In the genomic region with DNA sequence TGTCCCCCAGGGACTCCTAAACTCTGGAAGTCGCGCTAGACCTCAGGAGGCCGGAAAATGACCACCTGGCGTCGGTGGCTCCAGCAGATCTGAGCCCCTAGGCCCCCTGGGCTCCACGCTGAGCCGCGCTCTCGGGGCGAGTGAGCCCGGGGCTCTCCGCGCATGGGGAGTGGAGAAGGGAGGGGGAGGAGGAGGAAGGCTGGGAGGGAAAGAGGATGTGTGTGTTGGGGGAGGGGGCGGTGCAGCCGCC, we compare ENCODE assay signal across 8 cellular contexts. TPM values are rescaled to one million over a fixed set of nuclear protein-coding genes. Genes with fewer than 3 reads are reported as not detected.
A peak's percentile ranks its signal among the peaks of the same experiment; 100 is the strongest.
DNase-seq lines count a peak whose midpoint lies in the region; ATAC-seq and TF ChIP-seq lines count a peak whose summit lies in the region.

No MANE protein-coding gene starts in this region.

- no peak overlapping the region; the same call in 1 of the 2 replicates for H3K9ac ChIP-seq in SK-N-SH

- POLR2A ChIA-PET in AG04449 (lab: Yijun Ruan, JAX): interaction anchor here (0.6 to 7.0 kb wide), 6 partner anchors 11 to 339 kb away, joined by 3 to 76 read pairs (median 7); partner anchors contain the start of genes DLX2 and SLC25A12
- POLR2A ChIA-PET in SK-N-SH (lab: Yijun Ruan, JAX): no interaction called here

- H4K20me1 ChIP-seq in SK-N-SH (ENCODE audit: insufficient read depth): no peaks in the 10 kb centered on the region

- TF ChIP-seq RAD21 in SK-N-SH (IDR thresholded peaks at IDR 0.05; ENCODE audit: low read length): no peak

- H3K36me3 ChIP-seq in SK-N-SH (replicated peaks in 1 of 2; ENCODE audit: control insufficient read depth in 1 of 2, insufficient read depth in 2 of 2, low read length in 1 of 2) (no peaks in the 10 kb centered on the region), iPS DF 6.9 (ENCODE audit: control insufficient read depth, insufficient read depth, low read length) (no peaks in the 10 kb centered on the region)

- peak overlapping the region; percentile 89; the same call in 1 of the 2 replicates for H2AFZ ChIP-seq in SK-N-SH (ENCODE audit: low read depth)

- H3K27ac ChIP-seq in SK-N-SH (ENCODE audit: low read depth in 2 of 2, low read length in 1 of 2) (no peak overlapping the region), iPS DF 6.9 (ENCODE audit: low read length) (no peak overlapping the region), substantia nigra (ENCODE audit: low read depth, low read length, poor library complexity, severe bottlenecking) (no peak overlapping the region)

- H3K79me2 ChIP-seq in SK-N-SH (ENCODE audit: insufficient read depth): no peaks in the 10 kb centered on the region

- H3K4me3 ChIP-seq in AG04449 (ENCODE audit: low read depth, low read length) (peak overlapping the region; percentile 68), SK-N-SH (ENCODE audit: low read depth in 2 of 2, low read length in 1 of 2) (peak overlapping the region; percentile 48 to 65), iPS DF 6.9 (ENCODE audit: low read length) (peak overlapping the region; percentile 35; the same call in 1 of the 2 replicates)

- CTCF ChIA-PET in AG04449 (lab: Yijun Ruan, JAX) (interaction anchor here (1.6 kb wide), 1 partner anchor 11 kb away, joined by 3 read pairs; no protein-coding TSS in a partner anchor), SK-N-SH (lab: Yijun Ruan, JAX) (interaction anchor here (1.7 kb wide), 1 partner anchor 15 kb away, joined by 5 read pairs; no protein-coding TSS in a partner anchor)

- H3K9me2 ChIP-seq in SK-N-SH: no peaks in the 10 kb centered on the region

- no peak for TF ChIP-seq EP300 in SK-N-SH (IDR thresholded peaks at IDR 0.05; ENCODE audit: borderline replicate concordance in 1 of 2, low read depth in 1 of 2, low read length in 1 of 2)

- no peaks in the 10 kb centered on the region for H3F3A ChIP-seq in SK-N-SH (replicated peaks; ENCODE audit: insufficient read depth)

- WGBS in SK-N-SH (ENCODE audit: low lambda C conversion rate): 5% methylated on average over 13 of the region's 15 CpGs
- no CpG with 5 or more reads among the region's 15 CpGs for WGBS in iPS DF 6.9 (ENCODE audit: insufficient coverage, insufficient read length)

- H3K4me2 ChIP-seq in SK-N-SH: peak overlapping the region; percentile 97

- ATAC-seq in GM21528 (IDR thresholded peaks at IDR 0.05; ENCODE audit: low FRiP score, unreplicated experiment): peak; percentile 24

- DNase-seq in AG04449 (ENCODE audit: low read depth, low spot score): no peak
- no peak for DNase-seq in SK-N-SH
- DNase-seq in iPS DF 6.9 (ENCODE audit: low read depth, low spot score): no peak
- DNase-seq in NCI-H1417 treated with DMSO at 0.1 percent for 48 hours (lab: John Stamatoyannopoulos, UW): no peak
- no peak for DNase-seq in NCI-H2171 treated with DMSO at 0.1 percent for 48 hours (lab: John Stamatoyannopoulos, UW)
- DNase-seq in mucosa of gallbladder (ENCODE audit: low spot score): no peak
- DNase-seq in substantia nigra (lab: John Stamatoyannopoulos, UW): no peak

- H3K9me3 ChIP-seq in SK-N-SH (no peaks in the 10 kb centered on the region), iPS DF 6.9 (ENCODE audit: control insufficient read depth, insufficient read depth, low read length) (no peaks in the 10 kb centered on the region)

- H3K27me3 ChIP-seq in SK-N-SH (ENCODE audit: insufficient read depth) (peaks cover 70% of the 10 kb centered on the region), iPS DF 6.9 (ENCODE audit: control insufficient read depth, insufficient read depth, low read length) (peaks cover 90% of the 10 kb centered on the region)

- H3K4me1 ChIP-seq in SK-N-SH (ENCODE audit: control insufficient read depth in 1 of 2, insufficient read depth in 2 of 2, low read depth in 1 of 2, low read length in 1 of 2) (peaks cover 0 to 18% of the 10 kb centered on the region in 2 experiments; a peak in 1 of 4 replicates), iPS DF 6.9 (ENCODE audit: control insufficient read depth, insufficient read depth, low read length) (peaks cover 9% of the 10 kb centered on the region)

- TF ChIP-seq CTCF in AG04449 (IDR thresholded peaks at IDR 0.05; ENCODE audit: insufficient read depth, low read length, missing control alignments): no peak
- TF ChIP-seq CTCF in SK-N-SH (IDR thresholded peaks at IDR 0.05): no peak

TF ChIP-seq in SK-N-SH, 30 proteins besides CTCF, POLR2A, EP300 and RAD21 (continues in another document):
- TF ChIP-seq, protein P1, sequence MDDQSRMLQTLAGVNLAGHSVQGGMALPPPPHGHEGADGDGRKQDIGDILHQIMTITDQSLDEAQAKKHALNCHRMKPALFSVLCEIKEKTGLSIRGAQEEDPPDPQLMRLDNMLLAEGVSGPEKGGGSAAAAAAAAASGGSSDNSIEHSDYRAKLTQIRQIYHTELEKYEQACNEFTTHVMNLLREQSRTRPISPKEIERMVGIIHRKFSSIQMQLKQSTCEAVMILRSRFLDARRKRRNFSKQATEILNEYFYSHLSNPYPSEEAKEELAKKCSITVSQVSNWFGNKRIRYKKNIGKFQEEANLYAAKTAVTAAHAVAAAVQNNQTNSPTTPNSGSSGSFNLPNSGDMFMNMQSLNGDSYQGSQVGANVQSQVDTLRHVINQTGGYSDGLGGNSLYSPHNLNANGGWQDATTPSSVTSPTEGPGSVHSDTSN (IDR thresholded peaks at IDR 0.05): no peak
- no peak for TF ChIP-seq MAX (IDR thresholded peaks at IDR 0.05; ENCODE audit: low read depth)
- no peak for TF ChIP-seq REST (IDR thresholded peaks at IDR 0.05; ENCODE audit: low read depth, low read length)
- TF ChIP-seq EZH2phosphoT487 (IDR thresholded peaks at IDR 0.05; ENCODE audit: borderline replicate concordance, low read depth): no peak
- TF ChIP-seq FOXM1 (IDR thresholded peaks at IDR 0.05; ENCODE audit: low read depth): no peak
- TF ChIP-seq FOXJ3 (CRISPR knock-in tag; IDR thresholded peaks at IDR 0.05): no peak
- TF ChIP-seq TCF12 (IDR thresholded peaks at IDR 0.05): no peak
- no peak for TF ChIP-seq MXI1 (IDR thresholded peaks at IDR 0.05; ENCODE audit: low read depth, low read length)
- no peak for TF ChIP-seq YY1 (IDR thresholded peaks at IDR 0.05; ENCODE audit: low read depth)
- TF ChIP-seq, protein P2, sequence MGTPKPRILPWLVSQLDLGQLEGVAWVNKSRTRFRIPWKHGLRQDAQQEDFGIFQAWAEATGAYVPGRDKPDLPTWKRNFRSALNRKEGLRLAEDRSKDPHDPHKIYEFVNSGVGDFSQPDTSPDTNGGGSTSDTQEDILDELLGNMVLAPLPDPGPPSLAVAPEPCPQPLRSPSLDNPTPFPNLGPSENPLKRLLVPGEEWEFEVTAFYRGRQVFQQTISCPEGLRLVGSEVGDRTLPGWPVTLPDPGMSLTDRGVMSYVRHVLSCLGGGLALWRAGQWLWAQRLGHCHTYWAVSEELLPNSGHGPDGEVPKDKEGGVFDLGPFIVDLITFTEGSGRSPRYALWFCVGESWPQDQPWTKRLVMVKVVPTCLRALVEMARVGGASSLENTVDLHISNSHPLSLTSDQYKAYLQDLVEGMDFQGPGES (IDR thresholded peaks at IDR 0.05; ENCODE audit: low read depth, low read length): no peak
- TF ChIP-seq CHD2 (IDR thresholded peaks at IDR 0.05; ENCODE audit: low read length, partially characterized antibody): no peak
- TF ChIP-seq ELF1 (IDR thresholded peaks at IDR 0.05): no peak
- no peak for TF ChIP-seq RFX5 (IDR thresholded peaks at IDR 0.05; ENCODE audit: low read length)
- TF ChIP-seq SMC3 (IDR thresholded peaks at IDR 0.05; ENCODE audit: low read depth, low read length): no peak
- TF ChIP-seq FOSL2 (IDR thresholded peaks at IDR 0.05; ENCODE audit: borderline replicate concordance, low read depth): no peak
- no peak for TF ChIP-seq MEF2A (IDR thresholded peaks at IDR 0.05; ENCODE audit: borderline replicate concordance, low read depth)
- TF ChIP-seq SIN3A (IDR thresholded peaks at IDR 0.05; ENCODE audit: borderline replicate concordance, low read depth, low read length): no peak

RNA-seq across cellular contexts. Expression of gene DLX1, which starts 0.9 kb away (rescaled TPM):
- 0.07 and 0.13 TPM in 2 replicates for polyA plus RNA-seq in SK-N-SH (2012; rRNA removed)
- polyA plus RNA-seq in SK-N-SH (2012; cell fraction: cytosol; rRNA removed): 0.09 and 0.12 TPM in 2 replicates
- 0.22 and 0.37 TPM in 2 replicates for polyA plus RNA-seq in SK-N-SH (2012; cell fraction: nucleus; rRNA removed)
- 0.46 TPM for total RNA-seq in mucosa of gallbladder

RNA-seq across cellular contexts. Expression of gene DLX2, which starts 18.3 kb away (rescaled TPM):
- 0.02 TPM in 2 replicates for polyA plus RNA-seq in SK-N-SH (2012; rRNA removed)
- polyA plus RNA-seq in SK-N-SH (2012; cell fraction: cytosol; rRNA removed): 0.03 TPM in 2 replicates
- polyA plus RNA-seq in SK-N-SH (2012; cell fraction: nucleus; rRNA removed): 0.13 and 0.15 TPM in 2 replicates
- 0.14 TPM for total RNA-seq in mucosa of gallbladder
